Comparison of ENCODE assay signal across 1 cellular context in the genomic region with DNA sequence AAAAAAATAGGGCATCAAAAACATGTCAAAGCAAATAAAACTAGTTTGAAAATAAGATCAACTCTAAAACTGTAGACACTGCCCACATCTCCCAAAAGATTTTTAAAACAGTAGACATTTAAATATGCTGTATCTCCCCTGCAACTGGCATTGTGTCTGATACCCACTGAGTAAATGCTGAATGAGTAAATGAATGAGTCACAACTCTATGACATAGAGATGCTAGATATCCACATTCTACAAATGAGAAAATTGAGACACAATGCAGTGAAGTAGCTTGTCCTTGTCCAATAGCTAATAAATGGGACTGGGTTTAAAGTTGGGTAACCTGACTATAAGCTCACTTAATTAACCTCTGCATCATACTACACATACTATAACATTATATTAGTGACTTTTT.
TF ChIP-seq lines count a peak whose summit lies in the region.

No MANE protein-coding gene starts in this region.

TF ChIP-seq in GM12878, 131 proteins besides CTCF, POLR2A, EP300 and RAD21:
- TF ChIP-seq, protein P1, sequence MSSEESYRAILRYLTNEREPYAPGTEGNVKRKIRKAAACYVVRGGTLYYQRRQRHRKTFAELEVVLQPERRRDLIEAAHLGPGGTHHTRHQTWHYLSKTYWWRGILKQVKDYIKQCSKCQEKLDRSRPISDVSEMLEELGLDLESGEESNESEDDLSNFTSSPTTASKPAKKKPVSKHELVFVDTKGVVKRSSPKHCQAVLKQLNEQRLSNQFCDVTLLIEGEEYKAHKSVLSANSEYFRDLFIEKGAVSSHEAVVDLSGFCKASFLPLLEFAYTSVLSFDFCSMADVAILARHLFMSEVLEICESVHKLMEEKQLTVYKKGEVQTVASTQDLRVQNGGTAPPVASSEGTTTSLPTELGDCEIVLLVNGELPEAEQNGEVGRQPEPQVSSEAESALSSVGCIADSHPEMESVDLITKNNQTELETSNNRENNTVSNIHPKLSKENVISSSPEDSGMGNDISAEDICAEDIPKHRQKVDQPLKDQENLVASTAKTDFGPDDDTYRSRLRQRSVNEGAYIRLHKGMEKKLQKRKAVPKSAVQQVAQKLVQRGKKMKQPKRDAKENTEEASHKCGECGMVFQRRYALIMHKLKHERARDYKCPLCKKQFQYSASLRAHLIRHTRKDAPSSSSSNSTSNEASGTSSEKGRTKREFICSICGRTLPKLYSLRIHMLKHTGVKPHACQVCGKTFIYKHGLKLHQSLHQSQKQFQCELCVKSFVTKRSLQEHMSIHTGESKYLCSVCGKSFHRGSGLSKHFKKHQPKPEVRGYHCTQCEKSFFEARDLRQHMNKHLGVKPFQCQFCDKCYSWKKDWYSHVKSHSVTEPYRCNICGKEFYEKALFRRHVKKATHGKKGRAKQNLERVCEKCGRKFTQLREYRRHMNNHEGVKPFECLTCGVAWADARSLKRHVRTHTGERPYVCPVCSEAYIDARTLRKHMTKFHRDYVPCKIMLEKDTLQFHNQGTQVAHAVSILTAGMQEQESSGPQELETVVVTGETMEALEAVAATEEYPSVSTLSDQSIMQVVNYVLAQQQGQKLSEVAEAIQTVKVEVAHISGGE (CRISPR knock-in tag; IDR thresholded peaks at IDR 0.05) = no peak
- no peak for TF ChIP-seq WRNIP1 (IDR thresholded peaks at IDR 0.05; ENCODE audit: borderline replicate concordance, low read depth, low read length)
- no peak for TF ChIP-seq SPI1 (IDR thresholded peaks at IDR 0.05; ENCODE audit: borderline replicate concordance, insufficient read depth, low read depth, low read length)
- no peak for TF ChIP-seq NBN (IDR thresholded peaks at IDR 0.05)
- no peak for TF ChIP-seq KAT2A (conservative IDR thresholded peaks at IDR 0.05; ENCODE audit: control insufficient read depth, low read depth, low read length)
- no peak for TF ChIP-seq EED (IDR thresholded peaks at IDR 0.05; ENCODE audit: low read depth)
- no peak for TF ChIP-seq NR2F1 (conservative IDR thresholded peaks at IDR 0.05)
- TF ChIP-seq NFYA (IDR thresholded peaks at IDR 0.05; ENCODE audit: borderline replicate concordance, low read depth, low read length) = no peak
- TF ChIP-seq SMAD1 (IDR thresholded peaks at IDR 0.05; ENCODE audit: low read depth, partially characterized antibody) = no peak
- TF ChIP-seq TCF3 (IDR thresholded peaks at IDR 0.05; ENCODE audit: borderline replicate concordance, insufficient read depth, low read depth, low read length) = no peak
- TF ChIP-seq MEF2B (IDR thresholded peaks at IDR 0.05; ENCODE audit: partially characterized antibody, poor library complexity, severe bottlenecking) = no peak
- no peak for TF ChIP-seq YBX1 (IDR thresholded peaks at IDR 0.05)
- TF ChIP-seq, protein P2, sequence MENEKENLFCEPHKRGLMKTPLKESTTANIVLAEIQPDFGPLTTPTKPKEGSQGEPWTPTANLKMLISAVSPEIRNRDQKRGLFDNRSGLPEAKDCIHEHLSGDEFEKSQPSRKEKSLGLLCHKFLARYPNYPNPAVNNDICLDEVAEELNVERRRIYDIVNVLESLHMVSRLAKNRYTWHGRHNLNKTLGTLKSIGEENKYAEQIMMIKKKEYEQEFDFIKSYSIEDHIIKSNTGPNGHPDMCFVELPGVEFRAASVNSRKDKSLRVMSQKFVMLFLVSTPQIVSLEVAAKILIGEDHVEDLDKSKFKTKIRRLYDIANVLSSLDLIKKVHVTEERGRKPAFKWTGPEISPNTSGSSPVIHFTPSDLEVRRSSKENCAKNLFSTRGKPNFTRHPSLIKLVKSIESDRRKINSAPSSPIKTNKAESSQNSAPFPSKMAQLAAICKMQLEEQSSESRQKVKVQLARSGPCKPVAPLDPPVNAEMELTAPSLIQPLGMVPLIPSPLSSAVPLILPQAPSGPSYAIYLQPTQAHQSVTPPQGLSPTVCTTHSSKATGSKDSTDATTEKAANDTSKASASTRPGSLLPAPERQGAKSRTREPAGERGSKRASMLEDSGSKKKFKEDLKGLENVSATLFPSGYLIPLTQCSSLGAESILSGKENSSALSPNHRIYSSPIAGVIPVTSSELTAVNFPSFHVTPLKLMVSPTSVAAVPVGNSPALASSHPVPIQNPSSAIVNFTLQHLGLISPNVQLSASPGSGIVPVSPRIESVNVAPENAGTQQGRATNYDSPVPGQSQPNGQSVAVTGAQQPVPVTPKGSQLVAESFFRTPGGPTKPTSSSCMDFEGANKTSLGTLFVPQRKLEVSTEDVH (IDR thresholded peaks at IDR 0.05; ENCODE audit: low read depth, partially characterized antibody) = no peak
- TF ChIP-seq, protein P3, sequence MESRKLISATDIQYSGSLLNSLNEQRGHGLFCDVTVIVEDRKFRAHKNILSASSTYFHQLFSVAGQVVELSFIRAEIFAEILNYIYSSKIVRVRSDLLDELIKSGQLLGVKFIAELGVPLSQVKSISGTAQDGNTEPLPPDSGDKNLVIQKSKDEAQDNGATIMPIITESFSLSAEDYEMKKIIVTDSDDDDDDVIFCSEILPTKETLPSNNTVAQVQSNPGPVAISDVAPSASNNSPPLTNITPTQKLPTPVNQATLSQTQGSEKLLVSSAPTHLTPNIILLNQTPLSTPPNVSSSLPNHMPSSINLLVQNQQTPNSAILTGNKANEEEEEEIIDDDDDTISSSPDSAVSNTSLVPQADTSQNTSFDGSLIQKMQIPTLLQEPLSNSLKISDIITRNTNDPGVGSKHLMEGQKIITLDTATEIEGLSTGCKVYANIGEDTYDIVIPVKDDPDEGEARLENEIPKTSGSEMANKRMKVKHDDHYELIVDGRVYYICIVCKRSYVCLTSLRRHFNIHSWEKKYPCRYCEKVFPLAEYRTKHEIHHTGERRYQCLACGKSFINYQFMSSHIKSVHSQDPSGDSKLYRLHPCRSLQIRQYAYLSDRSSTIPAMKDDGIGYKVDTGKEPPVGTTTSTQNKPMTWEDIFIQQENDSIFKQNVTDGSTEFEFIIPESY (IDR thresholded peaks at IDR 0.05) = no peak
- no peak for TF ChIP-seq SIN3A (IDR thresholded peaks at IDR 0.05; ENCODE audit: low read depth, low read length)
- no peak for TF ChIP-seq ZNF622 (IDR thresholded peaks at IDR 0.05)
- TF ChIP-seq GATAD2B (conservative IDR thresholded peaks at IDR 0.05; ENCODE audit: low read depth) = no peak
- no peak for TF ChIP-seq EGR1 (IDR thresholded peaks at IDR 0.05; ENCODE audit: borderline replicate concordance in 1 of 2, low read depth in 2 of 2, low read length in 2 of 2)
- TF ChIP-seq, protein P4, sequence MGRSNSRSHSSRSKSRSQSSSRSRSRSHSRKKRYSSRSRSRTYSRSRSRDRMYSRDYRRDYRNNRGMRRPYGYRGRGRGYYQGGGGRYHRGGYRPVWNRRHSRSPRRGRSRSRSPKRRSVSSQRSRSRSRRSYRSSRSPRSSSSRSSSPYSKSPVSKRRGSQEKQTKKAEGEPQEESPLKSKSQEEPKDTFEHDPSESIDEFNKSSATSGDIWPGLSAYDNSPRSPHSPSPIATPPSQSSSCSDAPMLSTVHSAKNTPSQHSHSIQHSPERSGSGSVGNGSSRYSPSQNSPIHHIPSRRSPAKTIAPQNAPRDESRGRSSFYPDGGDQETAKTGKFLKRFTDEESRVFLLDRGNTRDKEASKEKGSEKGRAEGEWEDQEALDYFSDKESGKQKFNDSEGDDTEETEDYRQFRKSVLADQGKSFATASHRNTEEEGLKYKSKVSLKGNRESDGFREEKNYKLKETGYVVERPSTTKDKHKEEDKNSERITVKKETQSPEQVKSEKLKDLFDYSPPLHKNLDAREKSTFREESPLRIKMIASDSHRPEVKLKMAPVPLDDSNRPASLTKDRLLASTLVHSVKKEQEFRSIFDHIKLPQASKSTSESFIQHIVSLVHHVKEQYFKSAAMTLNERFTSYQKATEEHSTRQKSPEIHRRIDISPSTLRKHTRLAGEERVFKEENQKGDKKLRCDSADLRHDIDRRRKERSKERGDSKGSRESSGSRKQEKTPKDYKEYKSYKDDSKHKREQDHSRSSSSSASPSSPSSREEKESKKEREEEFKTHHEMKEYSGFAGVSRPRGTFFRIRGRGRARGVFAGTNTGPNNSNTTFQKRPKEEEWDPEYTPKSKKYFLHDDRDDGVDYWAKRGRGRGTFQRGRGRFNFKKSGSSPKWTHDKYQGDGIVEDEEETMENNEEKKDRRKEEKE (IDR thresholded peaks at IDR 0.05) = no peak
TF ChIP-seq in GM12878: peak in this region for 0.
